In the genomic region with DNA sequence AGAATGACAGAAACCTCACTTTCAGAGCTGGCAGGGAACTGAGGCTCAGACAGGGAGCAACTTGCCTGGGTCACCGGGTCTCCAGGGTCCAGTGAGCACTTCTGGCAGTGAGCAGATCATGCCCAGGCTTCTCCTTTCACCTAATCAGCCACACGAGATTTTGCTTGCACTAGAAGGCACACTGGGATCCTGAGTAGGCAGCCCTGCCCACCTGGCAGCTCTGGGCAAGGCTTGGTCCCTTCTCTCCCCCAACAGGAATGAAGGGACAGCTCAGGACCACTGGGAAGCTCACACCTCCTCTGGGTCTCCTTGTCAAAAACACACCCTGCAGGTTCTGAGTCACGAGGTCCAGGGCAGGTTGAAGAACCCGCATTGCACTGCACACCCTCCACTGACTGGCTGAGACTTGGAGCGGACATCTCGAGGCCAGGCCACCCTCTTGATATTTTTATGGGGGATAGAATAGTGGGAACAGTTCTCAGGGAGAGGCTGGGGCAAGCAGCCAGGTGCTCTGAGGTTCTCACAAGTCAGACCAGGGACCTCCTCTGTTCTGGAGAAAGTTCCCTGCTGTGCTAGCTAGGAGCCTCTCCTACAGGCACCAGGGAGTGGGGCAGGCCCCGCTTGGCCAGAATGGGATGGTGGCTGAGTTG, we compare ENCODE assay signal across 29 cellular contexts. TPM values are rescaled to one million over a fixed set of nuclear protein-coding genes. Genes with fewer than 3 reads are reported as not detected.
DNase-seq lines count a peak whose midpoint lies in the region; ATAC-seq lines count a peak whose summit lies in the region.
"Had no signal": no experiment of that assay in that cellular context is flagged by ENCODE, and none has a peak within 500 bp of the region (broad histone marks: within the 10 kb centered on the region; RNA-seq: fewer than 3 reads in every experiment).

No MANE protein-coding gene starts in this region.

- H3K36me3 ChIP-seq in KOPT-K1 (ENCODE audit: insufficient read depth, low read length) = peaks cover 93% of the 10 kb centered on the region
- H3K36me3 ChIP-seq: right lobe of liver, thoracic aorta had no signal

- H3K27ac ChIP-seq in KOPT-K1 (ENCODE audit: low read depth, low read length, poor library complexity, severe bottlenecking) = peak overlapping the region; percentile 90
- H3K27ac ChIP-seq in substantia nigra (ENCODE audit: low read depth, low read length, poor library complexity, severe bottlenecking) = peak overlapping the region; percentile 84
- H3K27ac ChIP-seq: parathyroid adenoma, right lobe of liver, thoracic aorta had no signal

- peak; percentile 49 for ATAC-seq in esophagus mucosa
- ATAC-seq: GM23338, right lobe of liver, WTC11 had no signal

- DNase-seq in activated naive CD4-positive, alpha-beta T cell treated with anti-CD3 and anti-CD28 coated beads, Interleukin-2, amount 10 ng/mL, durations not matched to agents 7 days and 5 days = no peak
- DNase-seq in activated naive CD4-positive, alpha-beta T cell treated with anti-CD3 and anti-CD28 coated beads for 36 hours = no peak
- DNase-seq in substantia nigra (lab: John Stamatoyannopoulos, UW) (no peak), D341Med (ENCODE audit: low spot score) (no peak)
- no peak for DNase-seq in activated effector memory CD4-positive, alpha-beta T cell treated with Interleukin-2 at 50 U/mL for 16 hours
- no peak for DNase-seq in stimulated activated CD4-positive, alpha-beta T cell treated with anti-CD3 and anti-CD28 coated beads, Interleukin-4, amount 100 ng/mL, for 1 hour
- DNase-seq: activated CD8-positive, alpha-beta memory T cell treated with anti-CD3 and anti-CD28 coated beads for 24 hours; C1 segment of cervical spinal cord; foreskin melanocyte; hypothalamus; KG1; MV-4-11; naive B cell; NCI-H187; NCI-H82; OCI-M1; stimulated activated CD4-positive, alpha-beta T cell treated with anti-CD3 and anti-CD28 coated beads, Interleukin-15, amount 100 ng/mL, for 24 hours; T-helper 2 cell had no signal

- H3K4me1 Mint-ChIP-seq in activated naive CD4-positive, alpha-beta T cell treated with anti-CD3 and anti-CD28 coated beads, Interleukin-2, amount 10 ng/mL, durations not matched to agents 7 days and 5 days = peaks cover 56% of the 10 kb centered on the region
- peaks cover 69% of the 10 kb centered on the region for H3K4me1 Mint-ChIP-seq in activated naive CD4-positive, alpha-beta T cell treated with anti-CD3 and anti-CD28 coated beads for 36 hours (ENCODE audit: low read depth)

- no peaks in the 10 kb centered on the region for H3K9me3 Mint-ChIP-seq in activated naive CD4-positive, alpha-beta T cell treated with anti-CD3 and anti-CD28 coated beads, Interleukin-2, amount 10 ng/mL, durations not matched to agents 7 days and 5 days
- no peaks in the 10 kb centered on the region for H3K9me3 Mint-ChIP-seq in activated naive CD4-positive, alpha-beta T cell treated with anti-CD3 and anti-CD28 coated beads for 36 hours
- H3K9me3 Mint-ChIP-seq: activated T-helper 1 cell treated with anti-CD3 and anti-CD28 coated beads, Interleukin-12 subunit alpha, Interleukin-12 subunit beta, Interleukin-2, Interleukin-4 antibody, amounts not matched to agents 30 ng/mL and 10 ng/mL and 1 ng/mL, durations not matched to agents 14 hours and 24 hours and 36 hours; dendritic cell treated with granulocyte-macrophage colony-stimulating factor and Interleukin-4, amounts not matched to agents 40 ng/mL and 50 ng/mL, for 4 days; GM23338; WTC11 had no signal

- intact Hi-C loops in activated naive CD4-positive, alpha-beta T cell treated with anti-CD3 and anti-CD28 coated beads for 36 hours (cut with micrococcal nuclease) = no loop called here

- H3K27ac Mint-ChIP-seq in activated naive CD4-positive, alpha-beta T cell treated with anti-CD3 and anti-CD28 coated beads, Interleukin-2, amount 10 ng/mL, durations not matched to agents 7 days and 5 days = peak overlapping the region; percentile 11
- H3K27ac Mint-ChIP-seq in activated naive CD4-positive, alpha-beta T cell treated with anti-CD3 and anti-CD28 coated beads for 36 hours = no peak overlapping the region
- H3K27ac Mint-ChIP-seq: activated T-helper 1 cell treated with anti-CD3 and anti-CD28 coated beads, Interleukin-12 subunit alpha, Interleukin-12 subunit beta, Interleukin-2, Interleukin-4 antibody, amounts not matched to agents 30 ng/mL and 10 ng/mL and 1 ng/mL, durations not matched to agents 14 hours and 24 hours and 36 hours; dendritic cell treated with granulocyte-macrophage colony-stimulating factor and Interleukin-4, amounts not matched to agents 40 ng/mL and 50 ng/mL, for 4 days; GM23338; naive B cell; WTC11 had no signal

- H3K36me3 Mint-ChIP-seq in activated naive CD4-positive, alpha-beta T cell treated with anti-CD3 and anti-CD28 coated beads, Interleukin-2, amount 10 ng/mL, durations not matched to agents 7 days and 5 days = peaks cover 63% of the 10 kb centered on the region
- no peaks in the 10 kb centered on the region for H3K36me3 Mint-ChIP-seq in activated naive CD4-positive, alpha-beta T cell treated with anti-CD3 and anti-CD28 coated beads for 36 hours (ENCODE audit: low read depth)
- H3K36me3 Mint-ChIP-seq: WTC11 had no signal

- no peaks in the 10 kb centered on the region for H3K27me3 Mint-ChIP-seq in activated naive CD4-positive, alpha-beta T cell treated with anti-CD3 and anti-CD28 coated beads, Interleukin-2, amount 10 ng/mL, durations not matched to agents 7 days and 5 days
- no peaks in the 10 kb centered on the region for H3K27me3 Mint-ChIP-seq in activated naive CD4-positive, alpha-beta T cell treated with anti-CD3 and anti-CD28 coated beads for 36 hours (ENCODE audit: low read depth)

- H3K9me3 ChIP-seq in KOPT-K1 (ENCODE audit: insufficient read depth, low read length, poor library complexity, severe bottlenecking) = no peaks in the 10 kb centered on the region
- H3K9me3 ChIP-seq: right lobe of liver, thoracic aorta had no signal

- H3K4me3 Mint-ChIP-seq in activated naive CD4-positive, alpha-beta T cell treated with anti-CD3 and anti-CD28 coated beads, Interleukin-2, amount 10 ng/mL, durations not matched to agents 7 days and 5 days = no peak overlapping the region
- H3K4me3 Mint-ChIP-seq in activated naive CD4-positive, alpha-beta T cell treated with anti-CD3 and anti-CD28 coated beads for 36 hours = no peak overlapping the region
- H3K4me3 Mint-ChIP-seq: activated T-helper 1 cell treated with anti-CD3 and anti-CD28 coated beads, Interleukin-12 subunit alpha, Interleukin-12 subunit beta, Interleukin-2, Interleukin-4 antibody, amounts not matched to agents 30 ng/mL and 10 ng/mL and 1 ng/mL, durations not matched to agents 14 hours and 24 hours and 36 hours; dendritic cell treated with granulocyte-macrophage colony-stimulating factor and Interleukin-4, amounts not matched to agents 40 ng/mL and 50 ng/mL, for 4 days; GM23338; naive B cell; WTC11 had no signal

- CTCF ChIA-PET in activated naive CD4-positive, alpha-beta T cell treated with anti-CD3 and anti-CD28 coated beads, Interleukin-2, amount 10 ng/mL, durations not matched to agents 7 days and 5 days (lab: Charles Lee) = interaction anchor here (1.4 to 1.8 kb wide), 4 partner anchors 9 to 84 kb away, joined by 4 to 10 read pairs (median 6); no protein-coding TSS in a partner anchor
- CTCF ChIA-PET in activated naive CD4-positive, alpha-beta T cell treated with anti-CD3 and anti-CD28 coated beads for 36 hours (lab: Charles Lee) = interaction anchor here (0.6 to 4.5 kb wide), 7 partner anchors 8 to 49 kb away, joined by 3 to 34 read pairs (median 4); no protein-coding TSS in a partner anchor

RNA-seq across cellular contexts. Expression of a gene that starts 5.7 kb away (rescaled TPM):
- 10 to 100 TPM; 22.3 to 23.5 TPM for total RNA-seq in activated naive CD4-positive, alpha-beta T cell treated with anti-CD3 and anti-CD28 coated beads for 36 hours
- total RNA-seq in esophagus mucosa = 382 TPM
- total RNA-seq: endothelial cell of umbilical vein, mammary epithelial cell, thoracic aorta had no signal

Comparison
In these comparisons a context has a peak if more than half of its experiments do, and no peak if none do; other contexts are left out.
1. RNA of a gene that starts 5.7 kb away (total RNA-seq): 382 TPM in esophagus mucosa (single experiment); 22.3 to 23.5 TPM in activated naive CD4-positive, alpha-beta T cell treated with anti-CD3 and anti-CD28 coated beads for 36 hours; every median in the first group is over 10 times any median in the second.